1 cellular context compared by ENCODE assay signal in genomic region chr19:38993271-38993670, GRCh38.
TF ChIP-seq lines count a peak whose summit lies in the region.

No MANE protein-coding gene starts in this region.

TF ChIP-seq in IMR-90, 13 proteins besides CTCF, POLR2A, EP300 and RAD21 (continued from another document):
- peak; percentile 54; the same call in 1 of the 2 replicates for TF ChIP-seq USF2 (IDR thresholded peaks at IDR 0.05; ENCODE audit: low read depth, low read length)
- no peak for TF ChIP-seq MAFK (IDR thresholded peaks at IDR 0.05; ENCODE audit: low read depth, low read length)
